Comparison of ENCODE assay signal across 12 cellular contexts in genomic region chr3:112974178-112974517, GRCh38. TPM values are rescaled to one million over a fixed set of nuclear protein-coding genes. Genes with fewer than 3 reads are reported as not detected.
A peak's percentile ranks its signal among the peaks of the same experiment; 100 is the strongest.
DNase-seq lines count a peak whose midpoint lies in the region; ATAC-seq, FAIRE-seq and TF ChIP-seq lines count a peak whose summit lies in the region.
"Had no signal": no experiment of that assay in that cellular context is flagged by ENCODE, and none has a peak within 500 bp of the region (broad histone marks: within the 10 kb centered on the region; RNA-seq: fewer than 3 reads in every experiment).

No MANE protein-coding gene starts in this region.

- FAIRE-seq in HTR-8/SVneo (lab: Jason Lieb, UNC) = no peak
- FAIRE-seq in GM19239 (lab: Jason Lieb, UNC) = no peak

- H3K27ac Mint-ChIP-seq in WTC11 (no peak overlapping the region), progenitor cell of endocrine pancreas (peak overlapping the region; percentile 60)
- H3K27ac Mint-ChIP-seq: nephron had no signal

- DNase-seq in WTC11 (ENCODE audit: low spot score) = no peak
- DNase-seq in progenitor cell of endocrine pancreas (ENCODE audit: low spot score, unreplicated experiment) = no peak
- DNase-seq in HTR-8/SVneo (ENCODE audit: insufficient read length, low spot score) = no peak
- no peak for DNase-seq in GM19239 (ENCODE audit: insufficient read length, low spot score)
- no peak for DNase-seq in NCI-H1092 treated with DMSO at 0.1 percent for 48 hours (lab: John Stamatoyannopoulos, UW)
- DNase-seq: NCI-H1694 had no signal

- H3K9me3 Mint-ChIP-seq in WTC11 (no peaks in the 10 kb centered on the region), progenitor cell of endocrine pancreas (ENCODE audit: low read depth) (no peaks in the 10 kb centered on the region)
- H3K9me3 Mint-ChIP-seq: nephron had no signal

- CTCF ChIA-PET in WTC11 (lab: Charles Lee) = no interaction called here

- TF ChIP-seq CTCF in WTC11 (IDR thresholded peaks at IDR 0.05) (no peak), progenitor cell of endocrine pancreas (IDR thresholded peaks at IDR 0.05; ENCODE audit: unreplicated experiment) (no peak)

- POLR2A ChIA-PET in WTC11 (lab: Charles Lee) = no interaction called here

- H3K4me1 Mint-ChIP-seq in WTC11 (no peaks in the 10 kb centered on the region), progenitor cell of endocrine pancreas (ENCODE audit: low read depth) (peaks cover under 1% of the 10 kb centered on the region)
- H3K4me1 Mint-ChIP-seq: nephron had no signal

- H3K36me3 Mint-ChIP-seq in WTC11 = no peaks in the 10 kb centered on the region
- no peaks in the 10 kb centered on the region for H3K36me3 Mint-ChIP-seq in progenitor cell of endocrine pancreas (ENCODE audit: insufficient read depth)

- no peaks in the 10 kb centered on the region for H3K27me3 Mint-ChIP-seq in WTC11 (ENCODE audit: low read depth)
- no peaks in the 10 kb centered on the region for H3K27me3 Mint-ChIP-seq in progenitor cell of endocrine pancreas

- H3K4me3 Mint-ChIP-seq in WTC11 (no peak overlapping the region), progenitor cell of endocrine pancreas (ENCODE audit: low read depth) (no peak overlapping the region)
- H3K4me3 Mint-ChIP-seq: nephron had no signal

- ATAC-seq in GM18873 (IDR thresholded peaks at IDR 0.05; ENCODE audit: low FRiP score, unreplicated experiment) (peak; percentile 11), HG02588 (IDR thresholded peaks at IDR 0.05; ENCODE audit: unreplicated experiment) (peak; percentile 22), WTC11 (no peak), GM21526 (IDR thresholded peaks at IDR 0.05; ENCODE audit: low FRiP score, unreplicated experiment) (no peak)

TF ChIP-seq in WTC11, 78 proteins besides CTCF, POLR2A, EP300 and RAD21:
- TF ChIP-seq ZNF121 (CRISPR knock-in tag; IDR thresholded peaks at IDR 0.05) (0 out of 2 replicates have a peak, but pooled peaks have one; percentile 27), SMAD3 (CRISPR knock-in tag; IDR thresholded peaks at IDR 0.05; ENCODE audit: borderline replicate concordance) (no peak)

RNA-seq across cellular contexts. Expression of gene CD200R1, which starts 0.8 kb away (rescaled TPM):
- total RNA-seq in WTC11 (2021) (not detected in 3 replicates), progenitor cell of endocrine pancreas (0.13 TPM in 1 of 2 replicates, not detected in the other)
- total RNA-seq: G401, SK-MEL-5 had no signal

RNA-seq across cellular contexts. Expression of gene GTPBP8, which starts 16.6 kb away (rescaled TPM):
- total RNA-seq in WTC11 (2021) = 18.6 to 19.5 TPM (median 18.6 TPM) in 3 replicates
- 17.2 and 25.2 TPM in 2 replicates for total RNA-seq in progenitor cell of endocrine pancreas

Comparison
In these comparisons a context has a peak if more than half of its experiments do, and no peak if none do; other contexts are left out.
1. ATAC-seq: peak in GM18873 (single experiment) and HG02588 (single experiment); none in WTC11 (single experiment) and GM21526 (single experiment).